In the genomic region with DNA sequence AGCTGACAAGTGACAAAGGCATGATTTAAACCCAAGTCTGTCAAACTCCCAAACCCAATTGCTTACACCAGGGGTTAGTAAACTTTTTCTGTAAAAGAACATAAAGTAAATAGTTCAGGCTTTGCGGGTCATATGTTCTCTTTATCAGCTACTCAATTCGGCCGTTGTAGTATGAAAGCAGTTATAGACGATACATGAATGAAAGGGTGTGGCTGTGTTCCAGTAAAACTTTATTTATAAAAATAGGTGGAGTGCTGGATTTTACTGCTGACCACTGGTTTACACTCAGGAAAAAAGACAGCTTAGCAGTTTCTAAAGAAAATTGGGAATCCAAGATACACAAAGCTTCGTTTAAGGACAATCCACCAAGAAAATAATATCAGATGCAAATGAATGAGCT, we compare ENCODE assay signal across 2 cellular contexts.
TF ChIP-seq lines count a peak whose summit lies in the region.

No MANE protein-coding gene starts in this region.

TF ChIP-seq in GM23338, 12 proteins besides CTCF, POLR2A, EP300 and RAD21 (continued from another document):
- TF ChIP-seq, protein P1, sequence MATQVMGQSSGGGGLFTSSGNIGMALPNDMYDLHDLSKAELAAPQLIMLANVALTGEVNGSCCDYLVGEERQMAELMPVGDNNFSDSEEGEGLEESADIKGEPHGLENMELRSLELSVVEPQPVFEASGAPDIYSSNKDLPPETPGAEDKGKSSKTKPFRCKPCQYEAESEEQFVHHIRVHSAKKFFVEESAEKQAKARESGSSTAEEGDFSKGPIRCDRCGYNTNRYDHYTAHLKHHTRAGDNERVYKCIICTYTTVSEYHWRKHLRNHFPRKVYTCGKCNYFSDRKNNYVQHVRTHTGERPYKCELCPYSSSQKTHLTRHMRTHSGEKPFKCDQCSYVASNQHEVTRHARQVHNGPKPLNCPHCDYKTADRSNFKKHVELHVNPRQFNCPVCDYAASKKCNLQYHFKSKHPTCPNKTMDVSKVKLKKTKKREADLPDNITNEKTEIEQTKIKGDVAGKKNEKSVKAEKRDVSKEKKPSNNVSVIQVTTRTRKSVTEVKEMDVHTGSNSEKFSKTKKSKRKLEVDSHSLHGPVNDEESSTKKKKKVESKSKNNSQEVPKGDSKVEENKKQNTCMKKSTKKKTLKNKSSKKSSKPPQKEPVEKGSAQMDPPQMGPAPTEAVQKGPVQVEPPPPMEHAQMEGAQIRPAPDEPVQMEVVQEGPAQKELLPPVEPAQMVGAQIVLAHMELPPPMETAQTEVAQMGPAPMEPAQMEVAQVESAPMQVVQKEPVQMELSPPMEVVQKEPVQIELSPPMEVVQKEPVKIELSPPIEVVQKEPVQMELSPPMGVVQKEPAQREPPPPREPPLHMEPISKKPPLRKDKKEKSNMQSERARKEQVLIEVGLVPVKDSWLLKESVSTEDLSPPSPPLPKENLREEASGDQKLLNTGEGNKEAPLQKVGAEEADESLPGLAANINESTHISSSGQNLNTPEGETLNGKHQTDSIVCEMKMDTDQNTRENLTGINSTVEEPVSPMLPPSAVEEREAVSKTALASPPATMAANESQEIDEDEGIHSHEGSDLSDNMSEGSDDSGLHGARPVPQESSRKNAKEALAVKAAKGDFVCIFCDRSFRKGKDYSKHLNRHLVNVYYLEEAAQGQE (IDR thresholded peaks at IDR 0.05; ENCODE audit: unreplicated experiment) = no peak
- no peak for TF ChIP-seq ZNF331 (CRISPR knock-in tag; IDR thresholded peaks at IDR 0.05; ENCODE audit: low read depth)
- no peak for TF ChIP-seq JUNB (IDR thresholded peaks at IDR 0.05; ENCODE audit: unreplicated experiment)
- TF ChIP-seq, protein P2, sequence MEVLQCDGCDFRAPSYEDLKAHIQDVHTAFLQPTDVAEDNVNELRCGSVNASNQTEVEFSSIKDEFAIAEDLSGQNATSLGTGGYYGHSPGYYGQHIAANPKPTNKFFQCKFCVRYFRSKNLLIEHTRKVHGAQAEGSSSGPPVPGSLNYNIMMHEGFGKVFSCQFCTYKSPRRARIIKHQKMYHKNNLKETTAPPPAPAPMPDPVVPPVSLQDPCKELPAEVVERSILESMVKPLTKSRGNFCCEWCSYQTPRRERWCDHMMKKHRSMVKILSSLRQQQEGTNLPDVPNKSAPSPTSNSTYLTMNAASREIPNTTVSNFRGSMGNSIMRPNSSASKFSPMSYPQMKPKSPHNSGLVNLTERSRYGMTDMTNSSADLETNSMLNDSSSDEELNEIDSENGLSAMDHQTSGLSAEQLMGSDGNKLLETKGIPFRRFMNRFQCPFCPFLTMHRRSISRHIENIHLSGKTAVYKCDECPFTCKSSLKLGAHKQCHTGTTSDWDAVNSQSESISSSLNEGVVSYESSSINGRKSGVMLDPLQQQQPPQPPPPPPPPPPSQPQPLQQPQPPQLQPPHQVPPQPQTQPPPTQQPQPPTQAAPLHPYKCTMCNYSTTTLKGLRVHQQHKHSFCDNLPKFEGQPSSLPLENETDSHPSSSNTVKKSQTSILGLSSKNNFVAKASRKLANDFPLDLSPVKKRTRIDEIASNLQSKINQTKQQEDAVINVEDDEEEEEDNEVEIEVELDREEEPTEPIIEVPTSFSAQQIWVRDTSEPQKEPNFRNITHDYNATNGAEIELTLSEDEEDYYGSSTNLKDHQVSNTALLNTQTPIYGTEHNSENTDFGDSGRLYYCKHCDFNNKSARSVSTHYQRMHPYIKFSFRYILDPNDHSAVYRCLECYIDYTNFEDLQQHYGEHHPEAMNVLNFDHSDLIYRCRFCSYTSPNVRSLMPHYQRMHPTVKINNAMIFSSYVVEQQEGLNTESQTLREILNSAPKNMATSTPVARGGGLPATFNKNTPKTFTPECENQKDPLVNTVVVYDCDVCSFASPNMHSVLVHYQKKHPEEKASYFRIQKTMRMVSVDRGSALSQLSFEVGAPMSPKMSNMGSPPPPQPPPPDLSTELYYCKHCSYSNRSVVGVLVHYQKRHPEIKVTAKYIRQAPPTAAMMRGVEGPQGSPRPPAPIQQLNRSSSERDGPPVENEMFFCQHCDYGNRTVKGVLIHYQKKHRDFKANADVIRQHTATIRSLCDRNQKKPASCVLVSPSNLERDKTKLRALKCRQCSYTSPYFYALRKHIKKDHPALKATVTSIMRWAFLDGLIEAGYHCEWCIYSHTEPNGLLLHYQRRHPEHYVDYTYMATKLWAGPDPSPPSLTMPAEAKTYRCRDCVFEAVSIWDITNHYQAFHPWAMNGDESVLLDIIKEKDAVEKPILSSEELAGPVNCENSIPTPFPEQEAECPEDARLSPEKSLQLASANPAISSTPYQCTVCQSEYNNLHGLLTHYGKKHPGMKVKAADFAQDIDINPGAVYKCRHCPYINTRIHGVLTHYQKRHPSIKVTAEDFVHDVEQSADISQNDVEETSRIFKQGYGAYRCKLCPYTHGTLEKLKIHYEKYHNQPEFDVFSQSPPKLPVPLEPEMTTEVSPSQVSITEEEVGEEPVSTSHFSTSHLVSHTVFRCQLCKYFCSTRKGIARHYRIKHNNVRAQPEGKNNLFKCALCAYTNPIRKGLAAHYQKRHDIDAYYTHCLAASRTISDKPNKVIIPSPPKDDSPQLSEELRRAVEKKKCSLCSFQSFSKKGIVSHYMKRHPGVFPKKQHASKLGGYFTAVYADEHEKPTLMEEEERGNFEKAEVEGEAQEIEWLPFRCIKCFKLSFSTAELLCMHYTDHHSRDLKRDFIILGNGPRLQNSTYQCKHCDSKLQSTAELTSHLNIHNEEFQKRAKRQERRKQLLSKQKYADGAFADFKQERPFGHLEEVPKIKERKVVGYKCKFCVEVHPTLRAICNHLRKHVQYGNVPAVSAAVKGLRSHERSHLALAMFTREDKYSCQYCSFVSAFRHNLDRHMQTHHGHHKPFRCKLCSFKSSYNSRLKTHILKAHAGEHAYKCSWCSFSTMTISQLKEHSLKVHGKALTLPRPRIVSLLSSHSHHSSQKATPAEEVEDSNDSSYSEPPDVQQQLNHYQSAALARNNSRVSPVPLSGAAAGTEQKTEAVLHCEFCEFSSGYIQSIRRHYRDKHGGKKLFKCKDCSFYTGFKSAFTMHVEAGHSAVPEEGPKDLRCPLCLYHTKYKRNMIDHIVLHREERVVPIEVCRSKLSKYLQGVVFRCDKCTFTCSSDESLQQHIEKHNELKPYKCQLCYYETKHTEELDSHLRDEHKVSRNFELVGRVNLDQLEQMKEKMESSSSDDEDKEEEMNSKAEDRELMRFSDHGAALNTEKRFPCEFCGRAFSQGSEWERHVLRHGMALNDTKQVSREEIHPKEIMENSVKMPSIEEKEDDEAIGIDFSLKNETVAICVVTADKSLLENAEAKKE (CRISPR knock-in tag; IDR thresholded peaks at IDR 0.05) = no peak
- TF ChIP-seq ETS1 (IDR thresholded peaks at IDR 0.05) = no peak
- TF ChIP-seq CREB1 (CRISPR knock-in tag; IDR thresholded peaks at IDR 0.05; ENCODE audit: low read depth) = no peak
- no peak for TF ChIP-seq ZNF114 (CRISPR knock-in tag; IDR thresholded peaks at IDR 0.05)
- no peak for TF ChIP-seq POLR2AphosphoS5 (IDR thresholded peaks at IDR 0.05; ENCODE audit: low read depth)
- TF ChIP-seq NANOG (IDR thresholded peaks at IDR 0.05; ENCODE audit: borderline replicate concordance) = no peak
- TF ChIP-seq EZH2 (IDR thresholded peaks at IDR 0.05; ENCODE audit: low read depth, unreplicated experiment) = no peak

TF ChIP-seq in K562, 482 proteins besides CTCF, POLR2A, EP300 and RAD21:
- TF ChIP-seq, protein P3, sequence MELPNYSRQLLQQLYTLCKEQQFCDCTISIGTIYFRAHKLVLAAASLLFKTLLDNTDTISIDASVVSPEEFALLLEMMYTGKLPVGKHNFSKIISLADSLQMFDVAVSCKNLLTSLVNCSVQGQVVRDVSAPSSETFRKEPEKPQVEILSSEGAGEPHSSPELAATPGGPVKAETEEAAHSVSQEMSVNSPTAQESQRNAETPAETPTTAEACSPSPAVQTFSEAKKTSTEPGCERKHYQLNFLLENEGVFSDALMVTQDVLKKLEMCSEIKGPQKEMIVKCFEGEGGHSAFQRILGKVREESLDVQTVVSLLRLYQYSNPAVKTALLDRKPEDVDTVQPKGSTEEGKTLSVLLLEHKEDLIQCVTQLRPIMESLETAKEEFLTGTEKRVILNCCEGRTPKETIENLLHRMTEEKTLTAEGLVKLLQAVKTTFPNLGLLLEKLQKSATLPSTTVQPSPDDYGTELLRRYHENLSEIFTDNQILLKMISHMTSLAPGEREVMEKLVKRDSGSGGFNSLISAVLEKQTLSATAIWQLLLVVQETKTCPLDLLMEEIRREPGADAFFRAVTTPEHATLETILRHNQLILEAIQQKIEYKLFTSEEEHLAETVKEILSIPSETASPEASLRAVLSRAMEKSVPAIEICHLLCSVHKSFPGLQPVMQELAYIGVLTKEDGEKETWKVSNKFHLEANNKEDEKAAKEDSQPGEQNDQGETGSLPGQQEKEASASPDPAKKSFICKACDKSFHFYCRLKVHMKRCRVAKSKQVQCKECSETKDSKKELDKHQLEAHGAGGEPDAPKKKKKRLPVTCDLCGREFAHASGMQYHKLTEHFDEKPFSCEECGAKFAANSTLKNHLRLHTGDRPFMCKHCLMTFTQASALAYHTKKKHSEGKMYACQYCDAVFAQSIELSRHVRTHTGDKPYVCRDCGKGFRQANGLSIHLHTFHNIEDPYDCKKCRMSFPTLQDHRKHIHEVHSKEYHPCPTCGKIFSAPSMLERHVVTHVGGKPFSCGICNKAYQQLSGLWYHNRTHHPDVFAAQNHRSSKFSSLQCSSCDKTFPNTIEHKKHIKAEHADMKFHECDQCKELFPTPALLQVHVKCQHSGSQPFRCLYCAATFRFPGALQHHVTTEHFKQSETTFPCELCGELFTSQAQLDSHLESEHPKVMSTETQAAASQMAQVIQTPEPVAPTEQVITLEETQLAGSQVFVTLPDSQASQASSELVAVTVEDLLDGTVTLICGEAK (IDR thresholded peaks at IDR 0.05) = peak; percentile 87
- TF ChIP-seq, protein P3 (CRISPR knock-in tag; IDR thresholded peaks at IDR 0.05) = no peak
- TF ChIP-seq ZNF436 (CRISPR knock-in tag; IDR thresholded peaks at IDR 0.05) (no peak), CLOCK (CRISPR knock-in tag; IDR thresholded peaks at IDR 0.05; ENCODE audit: borderline replicate concordance) (no peak), ARHGAP35 (IDR thresholded peaks at IDR 0.05; ENCODE audit: partially characterized antibody) (no peak), U2AF2 (optimal IDR thresholded peaks at IDR 0.05; ENCODE audit: low read depth, low read length) (no peak)
